Comparison of ENCODE assay signal across 17 cellular contexts in genomic region chr15:25184356-25185155, GRCh38.
"Had no signal": no experiment of that assay in that cellular context is flagged by ENCODE, and none has a peak within 500 bp of the region (broad histone marks: within the 10 kb centered on the region; RNA-seq: fewer than 3 reads in every experiment).

No MANE protein-coding gene starts in this region.

- H3K27me3 ChIP-seq: brain microvascular endothelial cell, foreskin keratinocyte, ovary, transverse colon had no signal

- H3K4me1 Mint-ChIP-seq: activated CD4-positive, alpha-beta memory T cell treated with anti-CD3 and anti-CD28 coated beads, Interleukin-2, amount 10 ng/mL, durations not matched to agents 7 days and 5 days; activated naive CD8-positive, alpha-beta T cell treated with anti-CD3 and anti-CD28 coated beads, Interleukin-2, amount 10 ng/mL, durations not matched to agents 7 days and 5 days; nephron had no signal

- H3K36me3 ChIP-seq: brain microvascular endothelial cell, ovary, transverse colon had no signal

- DNase-seq: activated CD4-positive, alpha-beta memory T cell treated with anti-CD3 and anti-CD28 coated beads, Interleukin-2, amount 10 ng/mL, durations not matched to agents 7 days and 5 days; activated CD4-positive, alpha-beta T cell treated with anti-CD3 and anti-CD28 coated beads for 4 hours; activated gamma-delta T cell treated with Interleukin-2 at 50 U/mL for 16 hours; activated naive CD8-positive, alpha-beta T cell treated with anti-CD3 and anti-CD28 coated beads, Interleukin-2, amount 10 ng/mL, durations not matched to agents 7 days and 5 days; activated T-cell treated with anti-CD3 and anti-CD28 coated beads, Interleukin-2, amount 50 U/mL, for 48 hours; brain microvascular endothelial cell; effector memory CD4-positive, alpha-beta T cell; foreskin keratinocyte; mesenchymal stem cell; small intestine; stimulated activated CD8-positive, alpha-beta memory T cell treated with anti-CD3 and anti-CD28 coated beads, Interleukin-4, amount 100 ng/mL, for 48 hours; stimulated activated naive CD4-positive, alpha-beta T cell treated with Interleukin-2 at 50 U/mL for 16 hours; substantia nigra; transverse colon had no signal

- FAIRE-seq: small intestine had no signal

- H3K36me3 Mint-ChIP-seq: activated naive CD8-positive, alpha-beta T cell treated with anti-CD3 and anti-CD28 coated beads, Interleukin-2, amount 10 ng/mL, durations not matched to agents 7 days and 5 days had no signal

- H3K27me3 Mint-ChIP-seq: activated CD4-positive, alpha-beta memory T cell treated with anti-CD3 and anti-CD28 coated beads, Interleukin-2, amount 10 ng/mL, durations not matched to agents 7 days and 5 days; activated naive CD8-positive, alpha-beta T cell treated with anti-CD3 and anti-CD28 coated beads, Interleukin-2, amount 10 ng/mL, durations not matched to agents 7 days and 5 days had no signal

- H3K27ac Mint-ChIP-seq: activated CD4-positive, alpha-beta memory T cell treated with anti-CD3 and anti-CD28 coated beads, Interleukin-2, amount 10 ng/mL, durations not matched to agents 7 days and 5 days; activated naive CD8-positive, alpha-beta T cell treated with anti-CD3 and anti-CD28 coated beads, Interleukin-2, amount 10 ng/mL, durations not matched to agents 7 days and 5 days; nephron; T-helper 1 cell treated with Interleukin-12 subunit alpha and Interleukin-12 subunit beta and Interleukin-4 antibody, amounts not matched to agents 30 μg/mL and 1 μg/mL, for 36 hours had no signal

- H3K4me3 ChIP-seq: ovary, transverse colon had no signal

- H3K4me1 ChIP-seq: foreskin keratinocyte, transverse colon had no signal

- H3K27ac ChIP-seq: brain microvascular endothelial cell, foreskin keratinocyte, ovary, transverse colon had no signal

- H3K4me3 Mint-ChIP-seq: activated CD4-positive, alpha-beta memory T cell treated with anti-CD3 and anti-CD28 coated beads, Interleukin-2, amount 10 ng/mL, durations not matched to agents 7 days and 5 days; activated naive CD8-positive, alpha-beta T cell treated with anti-CD3 and anti-CD28 coated beads, Interleukin-2, amount 10 ng/mL, durations not matched to agents 7 days and 5 days; nephron; T-helper 1 cell treated with Interleukin-12 subunit alpha and Interleukin-12 subunit beta and Interleukin-4 antibody, amounts not matched to agents 30 μg/mL and 1 μg/mL, for 36 hours had no signal
